ENCODE assay signal across 9 cellular contexts in genomic region chr11:67427364-67427859, GRCh38. TPM values are rescaled to one million over a fixed set of nuclear protein-coding genes. Genes with fewer than 3 reads are reported as not detected.
DNase-seq lines count a peak whose midpoint lies in the region; ATAC-seq and TF ChIP-seq lines count a peak whose summit lies in the region.
"Not testable (repeated sequence)": the region's sequence is repeated elsewhere in the genome, so short reads cannot be mapped to it uniquely, and the experiment has no call there.
"Had no signal": no experiment of that assay in that cellular context is flagged by ENCODE, and none has a peak within 500 bp of the region (broad histone marks: within the 10 kb centered on the region; RNA-seq: fewer than 3 reads in every experiment).

No MANE protein-coding gene starts in this region.

- peaks cover 16% of the 10 kb centered on the region for H4K20me1 ChIP-seq in DND-41 (ENCODE audit: insufficient read depth, low read length)

- H2AFZ ChIP-seq in DND-41 (ENCODE audit: low read depth, low read length), result peak overlapping the region; percentile 95

- peak overlapping the region; percentile 80 for H3K4me2 ChIP-seq in DND-41 (ENCODE audit: insufficient read depth, low read length)

- intact Hi-C loops in sigmoid colon (cut with DNase I), result loop anchor here (5.0 kb wide), 1 partner anchor 80 kb away; the partner anchor contains the start of genes CDK2AP2 and PITPNM1

- H3K4me1 Mint-ChIP-seq in activated CD8-positive, alpha-beta T cell treated with anti-CD3 and anti-CD28 coated beads, Interleukin-2, amount 10 ng/mL, durations not matched to agents 7 days and 5 days (ENCODE audit: low read depth), result peaks cover 61% of the 10 kb centered on the region
- peaks cover 11% of the 10 kb centered on the region for H3K4me1 Mint-ChIP-seq in mesothelial cell of epicardium
- not testable (repeated sequence) for H3K4me1 Mint-ChIP-seq in type B pancreatic cell (ENCODE audit: unreplicated experiment)

- not testable (repeated sequence) for H3K9me3 ChIP-seq in DND-41 (ENCODE audit: insufficient read depth, low read length, severe bottlenecking); gastroesophageal sphincter; sigmoid colon

- not testable (repeated sequence) for TF ChIP-seq POLR2A in NB4 (IDR thresholded peaks at IDR 0.05; ENCODE audit: extremely low read depth, insufficient read length); gastroesophageal sphincter (IDR thresholded peaks at IDR 0.05); sigmoid colon (IDR thresholded peaks at IDR 0.05)

- not testable (repeated sequence) for ATAC-seq in DND-41 (ENCODE audit: insufficient read depth, low read depth); activated CD8-positive, alpha-beta T cell treated with anti-CD3 and anti-CD28 coated beads, Interleukin-2, amount 10 ng/mL, durations not matched to agents 7 days and 5 days; gastroesophageal sphincter

- CTCF ChIA-PET in activated CD8-positive, alpha-beta T cell treated with anti-CD3 and anti-CD28 coated beads, Interleukin-2, amount 10 ng/mL, durations not matched to agents 7 days and 5 days (lab: Charles Lee), result interaction anchor here (1.0 to 2.3 kb wide), 4 partner anchors 10 to 165 kb away, joined by 3 to 6 read pairs (median 4); partner anchors contain the start of gene PTPRCAP

- not testable (repeated sequence) for TF ChIP-seq EP300 in gastroesophageal sphincter (IDR thresholded peaks at IDR 0.05); sigmoid colon (IDR thresholded peaks at IDR 0.05)

- POLR2A ChIA-PET in activated CD8-positive, alpha-beta T cell treated with anti-CD3 and anti-CD28 coated beads, Interleukin-2, amount 10 ng/mL, durations not matched to agents 7 days and 5 days (lab: Charles Lee), result interaction anchor here (1.0 to 7.9 kb wide), 4 partner anchors 10 to 35 kb away, joined by 3 to 48 read pairs (median 26); partner anchors contain the start of genes PPP1CA, PTPRCAP, RAD9A and TBC1D10C

- peak overlapping the region; percentile 98 for H3K4me3 Mint-ChIP-seq in activated CD8-positive, alpha-beta T cell treated with anti-CD3 and anti-CD28 coated beads, Interleukin-2, amount 10 ng/mL, durations not matched to agents 7 days and 5 days
- peak overlapping the region; percentile 90 for H3K4me3 Mint-ChIP-seq in mesothelial cell of epicardium
- H3K4me3 Mint-ChIP-seq in type B pancreatic cell, result peak overlapping the region; percentile 93

- H3K27me3 ChIP-seq in DND-41 (ENCODE audit: insufficient read depth, low read length, poor library complexity); gastroesophageal sphincter; sigmoid colon: not testable (repeated sequence)

- TF ChIP-seq CTCF in DND-41 (IDR thresholded peaks at IDR 0.05; ENCODE audit: borderline replicate concordance, extremely low read depth, low read length, poor library complexity, severe bottlenecking); NB4 (IDR thresholded peaks at IDR 0.05; ENCODE audit: low read depth, low read length); cardiac fibroblast (IDR thresholded peaks at IDR 0.05; ENCODE audit: low read depth, low read length); gastroesophageal sphincter (IDR thresholded peaks at IDR 0.05); mesothelial cell of epicardium (IDR thresholded peaks at IDR 0.05; ENCODE audit: unreplicated experiment); sigmoid colon (IDR thresholded peaks at IDR 0.05); type B pancreatic cell (conservative IDR thresholded peaks at IDR 0.05): not testable (repeated sequence)

- not testable (repeated sequence) for H3K9me3 Mint-ChIP-seq in activated CD8-positive, alpha-beta T cell treated with anti-CD3 and anti-CD28 coated beads, Interleukin-2, amount 10 ng/mL, durations not matched to agents 7 days and 5 days (ENCODE audit: insufficient read depth); mesothelial cell of epicardium; type B pancreatic cell

- 69 to 81% methylated on average over 13 to 16 of the region's 19 CpGs for WGBS in gastroesophageal sphincter (ENCODE audit: low coverage in 1 of 2), 2 donors
- 59 to 75% methylated on average over 19 of the region's 19 CpGs for WGBS in sigmoid colon, 2 donors

- H3K27ac ChIP-seq in DND-41 (ENCODE audit: low read length) (peak overlapping the region; percentile 97), gastroesophageal sphincter (peak overlapping the region; percentile 45 to 99 (median 90)), sigmoid colon (peak overlapping the region; percentile 87 to 92 (median 90))

- not testable (repeated sequence) for DNase-seq in DND-41; NB4 (ENCODE audit: low read depth); activated CD8-positive, alpha-beta T cell treated with anti-CD3 and anti-CD28 coated beads, Interleukin-2, amount 10 ng/mL, durations not matched to agents 7 days and 5 days; cardiac fibroblast (ENCODE audit: low read depth in 2 of 2); mesothelial cell of epicardium (ENCODE audit: low spot score in 2 of 2, unreplicated experiment in 2 of 2); sigmoid colon; type B pancreatic cell (ENCODE audit: extremely low spot score, unreplicated experiment)

- H3K4me3 ChIP-seq in DND-41 (ENCODE audit: low read depth in 1 of 2, low read length in 2 of 2) (peak overlapping the region; percentile 88 to 90), NB4 (ENCODE audit: low read depth, low read length) (peak overlapping the region; percentile 81), cardiac fibroblast (replicated peaks in 1 of 2; ENCODE audit: low read depth in 2 of 2, low read length in 2 of 2) (peak overlapping the region; percentile 91 to 95), gastroesophageal sphincter (peak overlapping the region; percentile 66 to 86), sigmoid colon (peak overlapping the region; percentile 66 to 91 (median 72))

- H3K36me3 Mint-ChIP-seq in activated CD8-positive, alpha-beta T cell treated with anti-CD3 and anti-CD28 coated beads, Interleukin-2, amount 10 ng/mL, durations not matched to agents 7 days and 5 days (ENCODE audit: low read depth), result peaks cover 17% of the 10 kb centered on the region
- H3K36me3 Mint-ChIP-seq in mesothelial cell of epicardium, type B pancreatic cell: not testable (repeated sequence)

- peaks cover 44% of the 10 kb centered on the region for H3K79me2 ChIP-seq in DND-41 (ENCODE audit: insufficient read depth, low read length)

- H3K9ac ChIP-seq in DND-41 (ENCODE audit: low read depth, low read length), result peak overlapping the region; percentile 74

- not testable (repeated sequence) for H3K27me3 Mint-ChIP-seq in activated CD8-positive, alpha-beta T cell treated with anti-CD3 and anti-CD28 coated beads, Interleukin-2, amount 10 ng/mL, durations not matched to agents 7 days and 5 days (ENCODE audit: low read depth); mesothelial cell of epicardium (ENCODE audit: low read depth); type B pancreatic cell

- H3K27ac Mint-ChIP-seq in activated CD8-positive, alpha-beta T cell treated with anti-CD3 and anti-CD28 coated beads, Interleukin-2, amount 10 ng/mL, durations not matched to agents 7 days and 5 days, result peak overlapping the region; percentile 95
- H3K27ac Mint-ChIP-seq in mesothelial cell of epicardium (peak overlapping the region; percentile 98), type B pancreatic cell (peak overlapping the region; percentile 84)

- peaks cover 42% of the 10 kb centered on the region for H3K4me1 ChIP-seq in DND-41 (ENCODE audit: insufficient read depth, low read length)
- peaks cover 0 to 40% (median 13%) of the 10 kb centered on the region in 3 donors for H3K4me1 ChIP-seq in gastroesophageal sphincter
- H3K4me1 ChIP-seq in sigmoid colon, result peaks cover 0 to 19% (median 18%) of the 10 kb centered on the region in 4 donors

- H3K36me3 ChIP-seq in DND-41 (ENCODE audit: insufficient read depth, low read length) (peaks cover 25% of the 10 kb centered on the region), gastroesophageal sphincter (peaks cover 0 to 32% of the 10 kb centered on the region in 2 donors), sigmoid colon (peaks cover 6 to 31% (median 12%) of the 10 kb centered on the region in 4 donors)

RNA-seq across cellular contexts. Expression of gene RPS6KB2, which starts 0.9 kb away (rescaled TPM):
- 10 to 100 TPM; 64.0 to 66.9 TPM for total RNA-seq in activated CD8-positive, alpha-beta T cell treated with anti-CD3 and anti-CD28 coated beads, Interleukin-2, amount 10 ng/mL, durations not matched to agents 7 days and 5 days
- total RNA-seq in gastroesophageal sphincter, result 10 to 100 TPM; 35.8 to 49.7 (median 45.6) TPM
- 59.7 to 63.1 TPM (median 62.2 TPM) in 3 replicates for total RNA-seq in mesothelial cell of epicardium
- 10 to 100 TPM; 27.1 to 70.2 (median 35.2) TPM for total RNA-seq in sigmoid colon
- 10 to 100 TPM; 55.9 to 67.9 (median 62.0) TPM for polyA plus RNA-seq in sigmoid colon
- 55.5 and 57.0 TPM in 2 replicates for total RNA-seq in type B pancreatic cell (ENCODE audit: low replicate concordance)

RNA-seq across cellular contexts. Expression of gene PTPRCAP, which starts 10.1 kb away (rescaled TPM):
- total RNA-seq in activated CD8-positive, alpha-beta T cell treated with anti-CD3 and anti-CD28 coated beads, Interleukin-2, amount 10 ng/mL, durations not matched to agents 7 days and 5 days, result 100 to 1,000 TPM; 445 to 447 TPM
- total RNA-seq in gastroesophageal sphincter, result 1 to 10 TPM; 3.5 to 6.4 (median 4.2) TPM
- 1.4 to 1.8 TPM (median 1.6 TPM) in 3 replicates for total RNA-seq in mesothelial cell of epicardium
- 1 to 10 TPM in 3 of 4 donors, under 1 TPM in 1; 0.71 to 3.7 (median 2.1) TPM for total RNA-seq in sigmoid colon
- 100 to 1,000 TPM in 1 of 3 donors, 1 to 10 TPM in 2; 2.4 to 129 (median 2.8) TPM for polyA plus RNA-seq in sigmoid colon
- 1.1 and 2.0 TPM in 2 replicates for total RNA-seq in type B pancreatic cell (ENCODE audit: low replicate concordance)

RNA-seq across cellular contexts. Expression of gene CARNS1, which starts 11.9 kb away (rescaled TPM):
- 1 to 10 TPM; 4.8 to 4.9 TPM for total RNA-seq in activated CD8-positive, alpha-beta T cell treated with anti-CD3 and anti-CD28 coated beads, Interleukin-2, amount 10 ng/mL, durations not matched to agents 7 days and 5 days
- 1 to 10 TPM in 3 of 4 donors, under 1 TPM in 1; 0.73 to 3.3 (median 1.6) TPM for total RNA-seq in gastroesophageal sphincter
- total RNA-seq in mesothelial cell of epicardium, result 19.5 to 24.6 TPM (median 21.1 TPM) in 3 replicates
- total RNA-seq in sigmoid colon, result under 1 TPM; 0.16 to 0.68 (median 0.46) TPM
- polyA plus RNA-seq in sigmoid colon, result under 1 TPM in 1 of 3 donors, not detected in 2; 0.83 TPM
- 0.31 and 1.5 TPM in 2 replicates for total RNA-seq in type B pancreatic cell (ENCODE audit: low replicate concordance)

RNA-seq across cellular contexts. Expression of gene CORO1B, which starts 15.9 kb away (rescaled TPM):
- 100 to 1,000 TPM; 157 to 169 TPM for total RNA-seq in activated CD8-positive, alpha-beta T cell treated with anti-CD3 and anti-CD28 coated beads, Interleukin-2, amount 10 ng/mL, durations not matched to agents 7 days and 5 days
- 10 to 100 TPM; 48.3 to 82.4 (median 67.6) TPM for total RNA-seq in gastroesophageal sphincter
- total RNA-seq in mesothelial cell of epicardium, result 70.2 to 75.7 TPM (median 71.7 TPM) in 3 replicates
- total RNA-seq in sigmoid colon, result 10 to 100 TPM; 42.9 to 52.9 (median 46.1) TPM
- polyA plus RNA-seq in sigmoid colon, result 100 to 1,000 TPM; 150 to 190 (median 166) TPM
- total RNA-seq in type B pancreatic cell (ENCODE audit: low replicate concordance), result 77.4 and 90.2 TPM in 2 replicates

RNA-seq across cellular contexts. Expression of gene TBC1D10C, which starts 23.5 kb away (rescaled TPM):
- 100 to 1,000 TPM; 345 to 352 TPM for total RNA-seq in activated CD8-positive, alpha-beta T cell treated with anti-CD3 and anti-CD28 coated beads, Interleukin-2, amount 10 ng/mL, durations not matched to agents 7 days and 5 days
- total RNA-seq in gastroesophageal sphincter (1 to 10 TPM in 3 of 4 donors, under 1 TPM in 1; 0.30 to 2.0 (median 1.5) TPM), mesothelial cell of epicardium (0.41 to 0.82 TPM (median 0.74 TPM) in 3 replicates), sigmoid colon (1 to 10 TPM in 2 of 4 donors, under 1 TPM in 1, not detected in 1; 0.71 to 2.5 (median 1.2) TPM), type B pancreatic cell (ENCODE audit: low replicate concordance) (0.87 TPM in 1 of 2 replicates, not detected in the other)
- 10 to 100 TPM in 1 of 3 donors, 1 to 10 TPM in 2; 1.6 to 48.2 (median 1.8) TPM for polyA plus RNA-seq in sigmoid colon
- total RNA-seq: renal cortical epithelial cell had no signal

Comparison
In these comparisons a context has a peak if more than half of its experiments do, and no peak if none do; other contexts are left out.
1. RNA of gene PTPRCAP, which starts 10.1 kb away (total RNA-seq): 445 to 447 TPM in activated CD8-positive, alpha-beta T cell treated with anti-CD3 and anti-CD28 coated beads, Interleukin-2, amount 10 ng/mL, durations not matched to agents 7 days and 5 days; 3.5 to 6.4 TPM in gastroesophageal sphincter, 0.71 to 3.7 TPM in sigmoid colon, 1.1 to 2.0 TPM in type B pancreatic cell and 1.4 to 1.8 TPM in mesothelial cell of epicardium; every median in the first group is over 10 times any median in the second.
2. Peak in every context shown above with its lines, with median percentiles within 50 percentile points of each other: H3K27ac ChIP-seq, H3K4me3 ChIP-seq, H3K27ac Mint-ChIP-seq and H3K4me3 Mint-ChIP-seq.